In the genomic region with DNA sequence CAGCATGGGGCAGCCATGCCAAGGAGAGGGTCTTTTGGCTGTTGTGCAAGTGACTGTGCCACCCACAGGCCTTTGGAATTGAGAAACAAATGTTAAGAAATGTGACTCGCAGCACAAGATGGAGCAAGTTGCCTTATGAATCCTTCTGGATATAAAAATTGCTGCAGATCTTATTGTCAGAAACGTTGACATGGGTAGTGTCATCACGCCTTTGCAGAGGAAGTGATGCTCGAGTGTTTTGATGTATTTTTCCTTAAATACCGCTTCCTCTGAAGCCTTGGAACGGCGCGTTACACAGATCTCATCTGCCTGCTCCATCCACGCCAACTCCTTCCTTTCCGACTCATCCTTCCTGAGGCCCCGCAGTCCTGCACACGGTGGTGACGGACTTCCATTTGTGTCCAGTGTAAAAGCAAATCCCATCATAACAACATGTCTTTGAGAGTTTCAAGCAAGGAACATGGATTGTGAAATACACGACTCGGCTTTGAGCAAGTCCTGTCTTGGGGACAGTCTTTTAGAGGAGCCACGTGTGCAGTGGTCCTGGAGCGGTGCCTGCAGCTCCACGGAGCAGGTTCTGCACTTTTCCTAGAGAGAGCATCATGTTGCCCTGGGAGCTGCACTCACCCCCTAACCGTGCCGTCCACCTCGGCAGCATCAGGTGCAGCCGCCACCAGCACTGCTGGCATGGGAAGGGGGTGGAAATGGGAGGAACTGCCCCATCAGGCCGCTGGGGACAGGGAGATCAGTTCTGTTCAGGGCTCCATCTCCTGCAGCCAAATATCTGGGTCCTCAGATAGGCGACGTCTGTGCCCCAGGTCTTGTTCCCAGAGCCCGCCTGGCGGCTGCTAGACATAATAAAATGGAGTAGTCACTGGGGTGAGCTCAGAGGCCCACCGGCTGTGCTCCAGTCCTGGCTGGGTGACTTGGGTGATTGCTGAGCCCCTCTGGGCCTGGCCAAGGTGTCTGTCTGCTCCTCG, we compare ENCODE assay signal across 16 cellular contexts. TPM values are rescaled to one million over a fixed set of nuclear protein-coding genes. Genes with fewer than 3 reads are reported as not detected.
DNase-seq lines count a peak whose midpoint lies in the region; ATAC-seq and TF ChIP-seq lines count a peak whose summit lies in the region.
"Had no signal": no experiment of that assay in that cellular context is flagged by ENCODE, and none has a peak within 500 bp of the region (broad histone marks: within the 10 kb centered on the region; RNA-seq: fewer than 3 reads in every experiment).

No MANE protein-coding gene starts in this region.

- H3K27ac ChIP-seq in angular gyrus (ENCODE audit: low read depth, low read length): peak overlapping the region; percentile 53

- DNase-seq in Right ventricle myocardium inferior (ENCODE audit: missing footprints) (peak; percentile 60), left ventricle myocardium superior (no peak), fibroblast of villous mesenchyme (ENCODE audit: low read depth) (peak; percentile 56), HT-29 (ENCODE audit: low spot score) (no peak)
- no peak for DNase-seq in activated CD4-positive, alpha-beta T cell treated with anti-CD3 and anti-CD28 coated beads, Interleukin-2, amount 50 U/mL, for 1 hour
- DNase-seq: activated CD4-positive, CD25-positive, alpha-beta regulatory T cell; foreskin melanocyte; naive B cell; NCI-H1092; NCI-H510A; Right ventricle myocardium superior; small intestine had no signal

- H3K4me3 ChIP-seq in fibroblast of villous mesenchyme (ENCODE audit: low read depth, low read length): no peak overlapping the region
- H3K4me3 ChIP-seq: tibial nerve had no signal

- no peak for ATAC-seq in Right ventricle myocardium inferior
- no peak for ATAC-seq in left ventricle myocardium superior
- no peak for ATAC-seq in HG02642 (IDR thresholded peaks at IDR 0.05; ENCODE audit: poor library complexity, unreplicated experiment)
- ATAC-seq in HG02759 (IDR thresholded peaks at IDR 0.05; ENCODE audit: unreplicated experiment): no peak

- TF ChIP-seq CTCF in fibroblast of villous mesenchyme (IDR thresholded peaks at IDR 0.05; ENCODE audit: insufficient read depth, low read depth, low read length): no peak

- intact Hi-C loops in Right ventricle myocardium inferior (cut with DNase I) (no loop called here), left ventricle myocardium superior (cut with micrococcal nuclease) (no loop called here)

RNA-seq across cellular contexts. Expression of a gene that starts 15.2 kb away (rescaled TPM):
- total RNA-seq in Right ventricle myocardium inferior (not detected), left ventricle myocardium superior (0.20 TPM), fibroblast of villous mesenchyme (0.32 and 0.43 TPM in 2 replicates)
- total RNA-seq in HT-29 (2014; rRNA removed; shearing (Covaris generic)): not detected in 2 replicates
- total RNA-seq: Right ventricle myocardium superior had no signal

Comparison
In these comparisons a context has a peak if more than half of its experiments do, and no peak if none do; other contexts are left out.
1. DNase-seq: peak in Right ventricle myocardium inferior (single experiment) and fibroblast of villous mesenchyme (single experiment); none in left ventricle myocardium superior (single experiment), HT-29 (single experiment) and activated CD4-positive, alpha-beta T cell treated with anti-CD3 and anti-CD28 coated beads, Interleukin-2, amount 50 U/mL, for 1 hour (single experiment).